In genomic region chr12:75954076-75954475, GRCh38 we compare ENCODE assay signal across 11 cellular contexts.
DNase-seq lines count a peak whose midpoint lies in the region; TF ChIP-seq lines count a peak whose summit lies in the region.
"Had no signal": no experiment of that assay in that cellular context is flagged by ENCODE, and none has a peak within 500 bp of the region (broad histone marks: within the 10 kb centered on the region; RNA-seq: fewer than 3 reads in every experiment).

No MANE protein-coding gene starts in this region.

- no peaks in the 10 kb centered on the region for H3K9me3 ChIP-seq in neuronal stem cell (replicated peaks in 1 of 2; ENCODE audit: control insufficient read depth in 2 of 2, insufficient read depth in 1 of 2, low read depth in 1 of 2, low read length in 2 of 2)

- no peak overlapping the region for H2AFZ ChIP-seq in neuronal stem cell (ENCODE audit: low read length)

- no peak overlapping the region for H3K4ac ChIP-seq in neuronal stem cell (ENCODE audit: low read length)

- in situ Hi-C loops in astrocyte of the spinal cord (cut with HindIII; ENCODE audit: low sequenced_read_pairs) = no loop called here

- no peak overlapping the region for H4K91ac ChIP-seq in neuronal stem cell (ENCODE audit: low read depth, low read length, poor library complexity)

- no peak for TF ChIP-seq CTCF in astrocyte of the spinal cord (IDR thresholded peaks at IDR 0.05; ENCODE audit: low read depth, low read length)

- DNase-seq in 8988T = peak; percentile 31
- peak; percentile 50 for DNase-seq in HK-2 (ENCODE audit: unreplicated experiment)
- peak; percentile 95 for DNase-seq in astrocyte of the spinal cord (ENCODE audit: low read depth, low spot score)
- DNase-seq in iris pigment epithelial cell (ENCODE audit: low read depth) = peak; percentile 97
- no peak for DNase-seq in neuronal stem cell (ENCODE audit: low spot score)
- DNase-seq in activated naive CD4-positive, alpha-beta T cell treated with Interleukin-2 at 50 U/mL for 16 hours = no peak
- no peak for DNase-seq in stimulated activated CD4-positive, alpha-beta T cell treated with anti-CD3 and anti-CD28 coated beads, Interleukin-2, amount 100 ng/mL, for 24 hours
- DNase-seq in hippocampal formation (lab: John Stamatoyannopoulos, UW) = no peak
- DNase-seq: activated naive CD4-positive, alpha-beta T cell treated with anti-CD3 and anti-CD28 coated beads, Interleukin-2, amount 50 U/mL, for 16 hours; CD8-positive, alpha-beta memory T cell; kidney had no signal

- H3K4me2 ChIP-seq in neuronal stem cell (ENCODE audit: insufficient read depth, low read length, poor library complexity, severe bottlenecking) = no peak overlapping the region

- no peak overlapping the region for H3K9ac ChIP-seq in neuronal stem cell (ENCODE audit: low read depth, low read length, poor library complexity)

- H3K4me3 ChIP-seq in astrocyte of the spinal cord (ENCODE audit: low read depth, low read length) (no peak overlapping the region), neuronal stem cell (ENCODE audit: low read length in 2 of 2) (no peak overlapping the region)

- H3K23ac ChIP-seq in neuronal stem cell (ENCODE audit: low read depth, low read length, poor library complexity) = no peak overlapping the region

- no peak overlapping the region for H2BK12ac ChIP-seq in neuronal stem cell (ENCODE audit: low read length)

- H3K14ac ChIP-seq in neuronal stem cell (ENCODE audit: low read length) = no peak overlapping the region

- no peak overlapping the region for H3K27ac ChIP-seq in neuronal stem cell (replicated peaks; ENCODE audit: low read length)

- H2BK120ac ChIP-seq in neuronal stem cell (ENCODE audit: low read depth, low read length) = no peak overlapping the region

- H2AK5ac ChIP-seq in neuronal stem cell (ENCODE audit: low read depth, low read length) = no peak overlapping the region

- H3K79me1 ChIP-seq in neuronal stem cell (ENCODE audit: low read depth, low read length) = no peaks in the 10 kb centered on the region

- H3K36me3 ChIP-seq in neuronal stem cell (replicated peaks in 1 of 2; ENCODE audit: control insufficient read depth in 2 of 2, insufficient read depth in 2 of 2, low read length in 2 of 2) = no peaks in the 10 kb centered on the region

- no peak overlapping the region for H2BK5ac ChIP-seq in neuronal stem cell (ENCODE audit: low read length)

- no CpG with 5 or more reads among the region's 3 CpGs for WGBS in neuronal stem cell (ENCODE audit: extremely low coverage in 2 of 2, insufficient read length in 2 of 2, insufficient replicate concordance in 1 of 2), 2 donors

- no peak overlapping the region for H4K8ac ChIP-seq in neuronal stem cell (ENCODE audit: low read depth, low read length)

- no peak overlapping the region for H2BK15ac ChIP-seq in neuronal stem cell (ENCODE audit: low read length)

- H3K4me1 ChIP-seq in neuronal stem cell (ENCODE audit: control insufficient read depth in 2 of 2, insufficient read depth in 1 of 2, low read depth in 1 of 2, low read length in 2 of 2) = peaks cover 9 to 22% of the 10 kb centered on the region in 2 donors

- H3K27me3 ChIP-seq in neuronal stem cell (ENCODE audit: control insufficient read depth in 3 of 3, insufficient read depth in 3 of 3, low read depth in 1 of 3, low read length in 3 of 3) = peaks cover 0 to 2% (median 0%) of the 10 kb centered on the region in 3 experiments

- no peak overlapping the region for H3K18ac ChIP-seq in neuronal stem cell (ENCODE audit: low read length)

Comparison
In these comparisons a context has a peak if more than half of its experiments do, and no peak if none do; other contexts are left out.
1. DNase-seq: peak in 8988T (single experiment), HK-2 (single experiment), astrocyte of the spinal cord (single experiment) and iris pigment epithelial cell (single experiment); none in neuronal stem cell (single experiment), activated naive CD4-positive, alpha-beta T cell treated with Interleukin-2 at 50 U/mL for 16 hours (single experiment), stimulated activated CD4-positive, alpha-beta T cell treated with anti-CD3 and anti-CD28 coated beads, Interleukin-2, amount 100 ng/mL, for 24 hours (0 of 2) and hippocampal formation (0 of 2).